ENCODE assay signal across 21 cellular contexts in genomic region chr11:12273618-12273995, GRCh38.
"Had no signal": no experiment of that assay in that cellular context is flagged by ENCODE, and none has a peak within 500 bp of the region (broad histone marks: within the 10 kb centered on the region; RNA-seq: fewer than 3 reads in every experiment).

No MANE protein-coding gene starts in this region.

- H3K27ac ChIP-seq: brain microvascular endothelial cell, gastrocnemius medialis, left lung, right lobe of liver, spleen had no signal

- H3K4me3 Mint-ChIP-seq: activated CD8-positive, alpha-beta T cell treated with anti-CD3 and anti-CD28 coated beads for 36 hours; activated naive CD8-positive, alpha-beta T cell treated with anti-CD3 and anti-CD28 coated beads, Interleukin-2, amount 50 U/mL, for 24 hours; central memory CD8-positive, alpha-beta T cell; naive B cell; stimulated activated naive B cell treated with anti-CD40 and anti-IgM and Interleukin-4, amounts not matched to agents 10 μg/mL and 1 μg/mL and 100 μg/mL, for 72 hours had no signal

- H3K4me3 ChIP-seq: gastrocnemius medialis, left lung, pancreas, right lobe of liver, spleen had no signal

- H3K36me3 ChIP-seq: brain microvascular endothelial cell, gastrocnemius medialis, left lung, pancreas, right lobe of liver, spleen had no signal

- ATAC-seq: activated CD8-positive, alpha-beta T cell treated with anti-CD3 and anti-CD28 coated beads for 36 hours; activated naive CD8-positive, alpha-beta T cell treated with anti-CD3 and anti-CD28 coated beads, Interleukin-2, amount 50 U/mL, for 24 hours; esophagus mucosa; gastrocnemius medialis; left lung; right lobe of liver; stimulated activated naive B cell treated with anti-CD40 and anti-IgM and Interleukin-4, amounts not matched to agents 10 μg/mL and 1 μg/mL and 100 μg/mL, for 72 hours had no signal

- H3K27me3 Mint-ChIP-seq: activated CD8-positive, alpha-beta T cell treated with anti-CD3 and anti-CD28 coated beads for 36 hours; activated naive CD8-positive, alpha-beta T cell treated with anti-CD3 and anti-CD28 coated beads, Interleukin-2, amount 50 U/mL, for 24 hours; central memory CD8-positive, alpha-beta T cell; stimulated activated naive B cell treated with anti-CD40 and anti-IgM and Interleukin-4, amounts not matched to agents 10 μg/mL and 1 μg/mL and 100 μg/mL, for 72 hours had no signal

- H3K9me3 Mint-ChIP-seq: activated CD8-positive, alpha-beta T cell treated with anti-CD3 and anti-CD28 coated beads for 36 hours; activated naive CD8-positive, alpha-beta T cell treated with anti-CD3 and anti-CD28 coated beads, Interleukin-2, amount 50 U/mL, for 24 hours; central memory CD8-positive, alpha-beta T cell; naive B cell; stimulated activated naive B cell treated with anti-CD40 and anti-IgM and Interleukin-4, amounts not matched to agents 10 μg/mL and 1 μg/mL and 100 μg/mL, for 72 hours had no signal

- H3K36me3 Mint-ChIP-seq: naive B cell; stimulated activated naive B cell treated with anti-CD40 and anti-IgM and Interleukin-4, amounts not matched to agents 10 μg/mL and 1 μg/mL and 100 μg/mL, for 72 hours had no signal

- H3K27me3 ChIP-seq: brain microvascular endothelial cell, gastrocnemius medialis, left lung, pancreas, right lobe of liver, spleen had no signal

- H3K4me1 ChIP-seq: gastrocnemius medialis, right lobe of liver had no signal

- H3K4me1 Mint-ChIP-seq: activated naive CD8-positive, alpha-beta T cell treated with anti-CD3 and anti-CD28 coated beads, Interleukin-2, amount 50 U/mL, for 24 hours; central memory CD8-positive, alpha-beta T cell; naive B cell; stimulated activated naive B cell treated with anti-CD40 and anti-IgM and Interleukin-4, amounts not matched to agents 10 μg/mL and 1 μg/mL and 100 μg/mL, for 72 hours had no signal

- H3K27ac Mint-ChIP-seq: activated CD8-positive, alpha-beta T cell treated with anti-CD3 and anti-CD28 coated beads for 36 hours; activated naive CD8-positive, alpha-beta T cell treated with anti-CD3 and anti-CD28 coated beads, Interleukin-2, amount 50 U/mL, for 24 hours; naive B cell had no signal

- DNase-seq: activated CD4-positive, alpha-beta T cell treated with anti-CD3 and anti-CD28 coated beads for 48 hours; activated CD4-positive, CD25-positive, alpha-beta regulatory T cell; activated CD8-positive, alpha-beta T cell treated with anti-CD3 and anti-CD28 coated beads for 36 hours; activated naive CD4-positive, alpha-beta T cell treated with Interleukin-2 at 50 U/mL for 16 hours; activated naive CD8-positive, alpha-beta T cell treated with anti-CD3 and anti-CD28 coated beads, Interleukin-2, amount 50 U/mL, for 24 hours; anterior cingulate cortex; cortex of kidney; gastrocnemius medialis; head of caudate nucleus; naive B cell; spleen; stimulated activated CD4-positive, alpha-beta T cell treated with anti-CD3 and anti-CD28 coated beads, Interleukin-4, amount 100 ng/mL, for 4 hours; stimulated activated naive B cell treated with anti-CD40 and anti-IgM and Interleukin-4, amounts not matched to agents 10 μg/mL and 1 μg/mL and 100 μg/mL, for 72 hours; T-helper 1 cell; T1000 had no signal

- H3K9me3 ChIP-seq: gastrocnemius medialis, left lung, pancreas, right lobe of liver, spleen had no signal
